In the genomic region with DNA sequence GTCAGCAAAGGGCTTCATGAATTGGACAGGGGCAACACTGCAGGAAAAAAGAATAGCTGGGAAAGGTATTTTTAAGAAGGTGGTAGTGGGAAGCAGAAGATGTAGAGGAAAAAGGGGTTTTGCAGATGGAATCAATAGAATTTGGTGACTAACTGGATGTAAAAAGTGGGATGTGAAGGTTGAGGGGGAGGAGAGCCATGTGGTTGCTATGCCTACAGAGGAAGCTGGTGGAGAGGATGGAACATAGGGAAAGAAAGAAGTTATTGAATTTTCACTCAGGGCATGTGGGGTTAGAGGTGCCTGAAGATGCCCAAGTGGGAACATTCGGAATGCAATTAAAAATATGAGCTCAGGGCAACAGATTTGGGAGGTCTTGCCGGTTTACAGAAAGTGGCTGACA, we compare ENCODE assay signal across 8 cellular contexts. TPM values are rescaled to one million over a fixed set of nuclear protein-coding genes. Genes with fewer than 3 reads are reported as not detected.
"Had no signal": no experiment of that assay in that cellular context is flagged by ENCODE, and none has a peak within 500 bp of the region (broad histone marks: within the 10 kb centered on the region; RNA-seq: fewer than 3 reads in every experiment).

No MANE protein-coding gene starts in this region.

- H3K4me2 ChIP-seq: GM23338 had no signal

- H3K4me1 Mint-ChIP-seq: GM23338 had no signal

- H3K4me3 ChIP-seq: GM23338 had no signal

- H3K27ac ChIP-seq: HL-60 had no signal

- H3K4me3 Mint-ChIP-seq: GM23338, H9, IgD-negative memory B cell had no signal

- H3K9me3 Mint-ChIP-seq: GM23338, H9, IgD-negative memory B cell had no signal

- H3K27ac Mint-ChIP-seq: GM23338, H9, IgD-negative memory B cell had no signal

- DNase-seq: H9, HCEC 1CT, KBM-7 had no signal

- H2AFZ ChIP-seq: GM23338 had no signal

RNA-seq across cellular contexts. Expression of a gene that starts 33.0 kb away (rescaled TPM):
- total RNA-seq: GM23338, H1, H9, HT1080 had no signal
- polyA plus RNA-seq: IgD-negative memory B cell had no signal
